ENCODE assay signal across 10 cellular contexts in genomic region chr5:142197098-142197497, GRCh38.
"Had no signal": no experiment of that assay in that cellular context is flagged by ENCODE, and none has a peak within 500 bp of the region (broad histone marks: within the 10 kb centered on the region; RNA-seq: fewer than 3 reads in every experiment).

No MANE protein-coding gene starts in this region.

- H3K27ac ChIP-seq: hepatocyte, parathyroid adenoma, stomach had no signal

- H3K4me2 ChIP-seq: hepatocyte had no signal

- H3K27me3 ChIP-seq: hepatocyte, stomach had no signal

- H3K4me3 Mint-ChIP-seq: activated CD4-positive, alpha-beta memory T cell treated with anti-CD3 and anti-CD28 coated beads for 36 hours; activated naive CD8-positive, alpha-beta T cell treated with anti-CD3 and anti-CD28 coated beads for 36 hours had no signal

- H3K9me3 Mint-ChIP-seq: activated CD4-positive, alpha-beta memory T cell treated with anti-CD3 and anti-CD28 coated beads for 36 hours; activated naive CD8-positive, alpha-beta T cell treated with anti-CD3 and anti-CD28 coated beads for 36 hours had no signal

- H3K79me2 ChIP-seq: hepatocyte, parathyroid adenoma had no signal

- H3K4me1 Mint-ChIP-seq: activated naive CD8-positive, alpha-beta T cell treated with anti-CD3 and anti-CD28 coated beads for 36 hours had no signal

- H3K36me3 Mint-ChIP-seq: activated CD4-positive, alpha-beta memory T cell treated with anti-CD3 and anti-CD28 coated beads for 36 hours; activated naive CD8-positive, alpha-beta T cell treated with anti-CD3 and anti-CD28 coated beads for 36 hours had no signal

- H3K27ac Mint-ChIP-seq: activated CD4-positive, alpha-beta memory T cell treated with anti-CD3 and anti-CD28 coated beads for 36 hours; activated naive CD8-positive, alpha-beta T cell treated with anti-CD3 and anti-CD28 coated beads for 36 hours had no signal

- H3K4me1 ChIP-seq: parathyroid adenoma had no signal

- H3K9ac ChIP-seq: parathyroid adenoma had no signal

- ATAC-seq: left lobe of liver had no signal

- H3K27me3 Mint-ChIP-seq: activated CD4-positive, alpha-beta memory T cell treated with anti-CD3 and anti-CD28 coated beads for 36 hours; activated naive CD8-positive, alpha-beta T cell treated with anti-CD3 and anti-CD28 coated beads for 36 hours had no signal

- H3K4me3 ChIP-seq: hepatocyte, stomach had no signal

- DNase-seq: activated CD4-positive, alpha-beta memory T cell treated with anti-CD3 and anti-CD28 coated beads for 36 hours; activated CD4-positive, alpha-beta T cell treated with anti-CD3 and anti-CD28 coated beads for 1 hour; activated gamma-delta T cell; activated naive CD8-positive, alpha-beta T cell treated with anti-CD3 and anti-CD28 coated beads for 36 hours; activated T-cell treated with anti-CD3 and anti-CD28 coated beads, Interleukin-2, amount 50 U/mL, for 48 hours; retina; stomach had no signal

- H3K36me3 ChIP-seq: stomach had no signal

- H2AFZ ChIP-seq: hepatocyte, parathyroid adenoma had no signal

- H3K9me3 ChIP-seq: stomach had no signal
